ENCODE assay signal across 1 cellular context in genomic region chr6:13338038-13338437, GRCh38.
TF ChIP-seq lines count a peak whose summit lies in the region.

No MANE protein-coding gene starts in this region.

TF ChIP-seq in GM23338, 12 proteins besides CTCF, POLR2A, EP300 and RAD21 (continued from another document):
- no peak for TF ChIP-seq ZNF462 (CRISPR knock-in tag; IDR thresholded peaks at IDR 0.05)
